20 cellular contexts compared by ENCODE assay signal in the genomic region with DNA sequence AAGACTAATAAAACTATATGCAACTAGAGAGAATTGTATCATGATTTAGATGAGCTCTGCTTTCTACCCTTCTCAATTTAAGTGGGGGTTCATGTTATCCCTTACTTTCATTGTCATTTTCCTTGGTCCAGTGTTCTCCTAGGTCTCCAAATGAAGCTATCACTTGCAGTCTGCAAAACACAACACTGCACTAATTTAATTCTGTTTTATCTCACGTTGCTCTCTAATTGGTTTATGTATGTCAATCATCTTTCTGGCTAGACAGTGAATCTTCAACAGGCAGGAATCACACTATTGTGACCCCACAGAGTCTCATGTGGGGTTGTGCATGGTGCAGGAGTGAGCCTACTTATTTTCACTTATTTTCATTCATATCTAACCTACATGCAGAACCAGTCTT.
A peak's percentile ranks its signal among the peaks of the same experiment; 100 is the strongest.
DNase-seq lines count a peak whose midpoint lies in the region; ATAC-seq and TF ChIP-seq lines count a peak whose summit lies in the region.
"Had no signal": no experiment of that assay in that cellular context is flagged by ENCODE, and none has a peak within 500 bp of the region (broad histone marks: within the 10 kb centered on the region; RNA-seq: fewer than 3 reads in every experiment).

No MANE protein-coding gene starts in this region.

- TF ChIP-seq CTCF in SK-N-SH (IDR thresholded peaks at IDR 0.05): no peak
- TF ChIP-seq CTCF in nephron (IDR thresholded peaks at IDR 0.05; ENCODE audit: unreplicated experiment in 3 of 3): no peak

- peaks cover 20% of the 10 kb centered on the region for H3K4me1 Mint-ChIP-seq in nephron
- H3K4me1 Mint-ChIP-seq: B cell; CD14-positive monocyte; CD8-positive, alpha-beta memory T cell had no signal

- no peak for TF ChIP-seq RAD21 in SK-N-SH (IDR thresholded peaks at IDR 0.05; ENCODE audit: low read length)

- no peaks in the 10 kb centered on the region for H3K36me3 Mint-ChIP-seq in nephron (ENCODE audit: low read depth)
- H3K36me3 Mint-ChIP-seq: CD14-positive monocyte; CD8-positive, alpha-beta memory T cell had no signal

- H3K36me3 ChIP-seq in SK-N-SH (replicated peaks in 1 of 2; ENCODE audit: control insufficient read depth in 1 of 2, insufficient read depth in 2 of 2, low read length in 1 of 2) (no peaks in the 10 kb centered on the region), SK-N-MC (ENCODE audit: insufficient read depth, low read length) (no peaks in the 10 kb centered on the region)
- H3K36me3 ChIP-seq: BLaER1 treated with 17β-estradiol and CSF1 and Interleukin-3, amounts not matched to agents 10 nM and 100 nM had no signal

- H3K4me2 ChIP-seq in SK-N-SH: no peak overlapping the region
- H3K4me2 ChIP-seq: BLaER1 treated with 17β-estradiol and CSF1 and Interleukin-3, amounts not matched to agents 10 nM and 100 nM had no signal

- no peak overlapping the region for H3K27ac ChIP-seq in SK-N-SH (ENCODE audit: low read depth in 2 of 2, low read length in 1 of 2)
- H3K27ac ChIP-seq in SK-N-MC: peak overlapping the region; percentile 13; the same call in 1 of the 2 replicates
- H3K27ac ChIP-seq: 22Rv1; BLaER1 treated with 17β-estradiol and CSF1 and Interleukin-3, amounts not matched to agents 10 nM and 100 nM; GM23248 had no signal

- H3K9ac ChIP-seq in SK-N-SH (no peak overlapping the region), SK-N-MC (ENCODE audit: insufficient read length) (no peak overlapping the region)
- H3K9ac ChIP-seq: BLaER1 treated with 17β-estradiol and CSF1 and Interleukin-3, amounts not matched to agents 10 nM and 100 nM; GM23248 had no signal

- H3K27me3 ChIP-seq in SK-N-SH (ENCODE audit: insufficient read depth): no peaks in the 10 kb centered on the region
- H3K27me3 ChIP-seq: BLaER1 treated with 17β-estradiol and CSF1 and Interleukin-3, amounts not matched to agents 10 nM and 100 nM had no signal

- H3K79me2 ChIP-seq in SK-N-SH (ENCODE audit: insufficient read depth): no peaks in the 10 kb centered on the region

- no peak for TF ChIP-seq EP300 in SK-N-SH (IDR thresholded peaks at IDR 0.05; ENCODE audit: borderline replicate concordance in 1 of 2, low read depth in 1 of 2, low read length in 1 of 2)

- POLR2A ChIA-PET in SK-N-SH (lab: Yijun Ruan, JAX): no interaction called here

- no peaks in the 10 kb centered on the region for H3K9me2 ChIP-seq in SK-N-SH

- WGBS in SK-N-SH (ENCODE audit: low lambda C conversion rate): 35% methylated on average over 1 of the region's 1 CpG

- CTCF ChIA-PET in SK-N-SH (lab: Yijun Ruan, JAX): interaction anchor here (2.0 kb wide), 1 partner anchor 1759 kb away, joined by 6 read pairs; no protein-coding TSS in a partner anchor

- H3K9me3 Mint-ChIP-seq in nephron: no peaks in the 10 kb centered on the region
- H3K9me3 Mint-ChIP-seq: CD4-positive, alpha-beta T cell; H9 had no signal

- H3K27me3 Mint-ChIP-seq in nephron (ENCODE audit: low read depth): no peaks in the 10 kb centered on the region
- H3K27me3 Mint-ChIP-seq: CD4-positive, alpha-beta T cell; CD8-positive, alpha-beta memory T cell had no signal

- no peaks in the 10 kb centered on the region for H4K20me1 ChIP-seq in SK-N-SH (ENCODE audit: insufficient read depth)
- H4K20me1 ChIP-seq: BLaER1 treated with 17β-estradiol and CSF1 and Interleukin-3, amounts not matched to agents 10 nM and 100 nM had no signal

- peak overlapping the region; percentile 31 to 52 (median 50) for H3K27ac Mint-ChIP-seq in nephron
- H3K27ac Mint-ChIP-seq: B cell; CD14-positive monocyte; CD4-positive, alpha-beta T cell; CD8-positive, alpha-beta memory T cell; H9 had no signal

- H3K9me3 ChIP-seq in SK-N-SH (no peaks in the 10 kb centered on the region; the same call in 1 of the 2 replicates), SK-N-MC (ENCODE audit: low read depth, low read length) (no peaks in the 10 kb centered on the region)
- H3K9me3 ChIP-seq: BLaER1 treated with 17β-estradiol and CSF1 and Interleukin-3, amounts not matched to agents 10 nM and 100 nM had no signal

- H3K4me1 ChIP-seq in SK-N-SH (ENCODE audit: control insufficient read depth in 1 of 2, insufficient read depth in 2 of 2, low read depth in 1 of 2, low read length in 1 of 2): peaks cover 0 to 3% of the 10 kb centered on the region in 2 experiments; a peak in 3 of 4 replicates
- H3K4me1 ChIP-seq: BLaER1 treated with 17β-estradiol and CSF1 and Interleukin-3, amounts not matched to agents 10 nM and 100 nM had no signal

- H2AFZ ChIP-seq in SK-N-SH (ENCODE audit: low read depth): no peak overlapping the region
- H2AFZ ChIP-seq: GM23248 had no signal

- ATAC-seq in SK-N-SH treated with all-trans-retinoic acid at 6 μM for 48 hours (no peak), HG03025 (IDR thresholded peaks at IDR 0.05; ENCODE audit: low FRiP score, unreplicated experiment) (no peak), HG03139 (IDR thresholded peaks at IDR 0.05; ENCODE audit: unreplicated experiment) (no peak)
- ATAC-seq: GM12878, HCT116 had no signal

- H3F3A ChIP-seq in SK-N-SH (replicated peaks; ENCODE audit: insufficient read depth): no peaks in the 10 kb centered on the region

- H3K4me3 ChIP-seq in SK-N-SH (ENCODE audit: low read depth in 2 of 2, low read length in 1 of 2): no peak overlapping the region
- H3K4me3 ChIP-seq in SK-N-MC: no peak overlapping the region
- H3K4me3 ChIP-seq: BLaER1 treated with 17β-estradiol and CSF1 and Interleukin-3, amounts not matched to agents 10 nM and 100 nM; GM12878; GM23248 had no signal

- peak; percentile 6 for DNase-seq in SK-N-SH
- no peak for DNase-seq in SK-N-MC (ENCODE audit: low read depth, low spot score)
- DNase-seq: CD4-positive, alpha-beta T cell; CD8-positive, alpha-beta memory T cell; DMS 273 treated with DMSO at 0.1 percent for 48 hours; DMS79; EL; GDM1; GM23248; H9 had no signal

- H3K4me3 Mint-ChIP-seq in nephron: no peak overlapping the region
- H3K4me3 Mint-ChIP-seq: B cell; CD14-positive monocyte; CD4-positive, alpha-beta T cell; CD8-positive, alpha-beta memory T cell; H9 had no signal

TF ChIP-seq in SK-N-SH, 30 proteins besides CTCF, POLR2A, EP300 and RAD21:
- no peak for TF ChIP-seq FOXM1 (IDR thresholded peaks at IDR 0.05; ENCODE audit: low read depth)
- peak; percentile 79 for TF ChIP-seq GATA2 (CRISPR knock-in tag; IDR thresholded peaks at IDR 0.05)
- peak; percentile 33; the same call in 1 of the 2 replicates for TF ChIP-seq RCOR1 (IDR thresholded peaks at IDR 0.05; ENCODE audit: low read length)
- TF ChIP-seq FOXJ3 (CRISPR knock-in tag; IDR thresholded peaks at IDR 0.05): 0 out of 2 replicates have a peak, but pooled peaks have one; percentile 27

TF ChIP-seq in SK-N-SH treated with all-trans-retinoic acid at 6 μM for 48 hours, 23 proteins besides CTCF, POLR2A, EP300 and RAD21 (continues in another document):
- TF ChIP-seq ARNTL (CRISPR knock-in tag; IDR thresholded peaks at IDR 0.05; ENCODE audit: borderline replicate concordance, low read depth): no peak
- TF ChIP-seq ZNF565 (CRISPR knock-in tag; conservative IDR thresholded peaks at IDR 0.05; ENCODE audit: low read depth): no peak
- TF ChIP-seq CREB5 (CRISPR knock-in tag; IDR thresholded peaks at IDR 0.05; ENCODE audit: low read depth): no peak
- no peak for TF ChIP-seq GLIS3 (CRISPR knock-in tag; IDR thresholded peaks at IDR 0.05)
- no peak for TF ChIP-seq BACH2 (CRISPR knock-in tag; IDR thresholded peaks at IDR 0.05; ENCODE audit: borderline replicate concordance)
- TF ChIP-seq ZFP3 (CRISPR knock-in tag; IDR thresholded peaks at IDR 0.05): no peak
- TF ChIP-seq, protein P1, sequence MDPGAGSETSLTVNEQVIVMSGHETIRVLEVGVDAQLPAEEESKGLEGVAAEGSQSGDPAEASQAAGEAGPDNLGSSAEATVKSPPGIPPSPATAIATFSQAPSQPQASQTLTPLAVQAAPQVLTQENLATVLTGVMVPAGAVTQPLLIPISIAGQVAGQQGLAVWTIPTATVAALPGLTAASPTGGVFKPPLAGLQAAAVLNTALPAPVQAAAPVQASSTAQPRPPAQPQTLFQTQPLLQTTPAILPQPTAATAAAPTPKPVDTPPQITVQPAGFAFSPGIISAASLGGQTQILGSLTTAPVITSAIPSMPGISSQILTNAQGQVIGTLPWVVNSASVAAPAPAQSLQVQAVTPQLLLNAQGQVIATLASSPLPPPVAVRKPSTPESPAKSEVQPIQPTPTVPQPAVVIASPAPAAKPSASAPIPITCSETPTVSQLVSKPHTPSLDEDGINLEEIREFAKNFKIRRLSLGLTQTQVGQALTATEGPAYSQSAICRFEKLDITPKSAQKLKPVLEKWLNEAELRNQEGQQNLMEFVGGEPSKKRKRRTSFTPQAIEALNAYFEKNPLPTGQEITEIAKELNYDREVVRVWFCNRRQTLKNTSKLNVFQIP (CRISPR knock-in tag; IDR thresholded peaks at IDR 0.05; ENCODE audit: borderline replicate concordance, low read depth): no peak
- TF ChIP-seq OSR1 (CRISPR knock-in tag; IDR thresholded peaks at IDR 0.05): no peak
- no peak for TF ChIP-seq SNAI2 (CRISPR knock-in tag; IDR thresholded peaks at IDR 0.05)
- TF ChIP-seq TOX (CRISPR knock-in tag; IDR thresholded peaks at IDR 0.05; ENCODE audit: borderline replicate concordance): no peak
- TF ChIP-seq TCF4 (CRISPR knock-in tag; IDR thresholded peaks at IDR 0.05; ENCODE audit: borderline replicate concordance): no peak
- no peak for TF ChIP-seq ESRRG (CRISPR knock-in tag; IDR thresholded peaks at IDR 0.05)
